19 cellular contexts compared by ENCODE assay signal in genomic region chr4:1182313-1182712, GRCh38.
"Had no signal": no experiment of that assay in that cellular context is flagged by ENCODE, and none has a peak within 500 bp of the region (broad histone marks: within the 10 kb centered on the region; RNA-seq: fewer than 3 reads in every experiment).

No MANE protein-coding gene starts in this region.

- H3K9me3 ChIP-seq: sigmoid colon had no signal

- H3K36me3 Mint-ChIP-seq: type B pancreatic cell had no signal

- H3K4me1 Mint-ChIP-seq: neural crest cell had no signal

- H3K4me3 ChIP-seq: esophagus squamous epithelium, hepatocyte, lung, right atrium auricular region, sigmoid colon, skin epidermis had no signal

- H2AFZ ChIP-seq: hepatocyte had no signal

- ATAC-seq: left colon; left ventricle myocardium superior; naive thymus-derived CD4-positive, alpha-beta T cell had no signal

- FAIRE-seq: colon, urothelium cell line had no signal

- H3K4me3 Mint-ChIP-seq: dendritic cell treated with granulocyte-macrophage colony-stimulating factor and Interleukin-4, amounts not matched to agents 40 ng/mL and 50 ng/mL, for 4 days; neural crest cell; type B pancreatic cell had no signal

- H3K27me3 ChIP-seq: esophagus squamous epithelium, hepatocyte, right atrium auricular region, sigmoid colon had no signal

- H3K27ac Mint-ChIP-seq: dendritic cell treated with granulocyte-macrophage colony-stimulating factor and Interleukin-4, amounts not matched to agents 40 ng/mL and 50 ng/mL, for 4 days; naive thymus-derived CD4-positive, alpha-beta T cell; type B pancreatic cell had no signal

- H3K36me3 ChIP-seq: esophagus squamous epithelium, right atrium auricular region, sigmoid colon had no signal

- H3K4me2 ChIP-seq: hepatocyte had no signal

- H3K79me2 ChIP-seq: hepatocyte had no signal

- H3K27ac ChIP-seq: esophagus squamous epithelium, hepatocyte, right atrium auricular region, sigmoid colon, skin epidermis had no signal

- DNase-seq: esophagus squamous epithelium; foreskin fibroblast; left colon; left ventricle myocardium superior; mesenchymal stem cell; naive thymus-derived CD4-positive, alpha-beta T cell; sigmoid colon; stimulated activated CD4-positive, alpha-beta T cell treated with anti-CD3 and anti-CD28 coated beads, Interleukin-2, amount 100 ng/mL, for 24 hours; stimulated activated CD4-positive, alpha-beta T cell treated with anti-CD3 and anti-CD28 coated beads, Interleukin-4, amount 100 ng/mL, for 4 hours; stimulated activated naive CD4-positive, alpha-beta T cell treated with Interleukin-2 at 50 U/mL for 16 hours had no signal
